Comparison of ENCODE assay signal across 8 cellular contexts in genomic region chr10:5666324-5667220, GRCh38. TPM values are rescaled to one million over a fixed set of nuclear protein-coding genes. Genes with fewer than 3 reads are reported as not detected.
DNase-seq lines count a peak whose midpoint lies in the region; ATAC-seq and TF ChIP-seq lines count a peak whose summit lies in the region.

A gene with protein sequence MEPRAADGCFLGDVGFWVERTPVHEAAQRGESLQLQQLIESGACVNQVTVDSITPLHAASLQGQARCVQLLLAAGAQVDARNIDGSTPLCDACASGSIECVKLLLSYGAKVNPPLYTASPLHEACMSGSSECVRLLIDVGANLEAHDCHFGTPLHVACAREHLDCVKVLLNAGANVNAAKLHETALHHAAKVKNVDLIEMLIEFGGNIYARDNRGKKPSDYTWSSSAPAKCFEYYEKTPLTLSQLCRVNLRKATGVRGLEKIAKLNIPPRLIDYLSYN (minus strand): TSS chr10:5666595. CDS start chr10:5666551, 44 bp downstream.

- H4K20me1 ChIP-seq in SU-DHL-6 (ENCODE audit: low read depth, low read length) (no peaks in the 10 kb centered on the region), mammary epithelial cell (ENCODE audit: insufficient read depth, low read length) (no peaks in the 10 kb centered on the region)

- H3K36me3 ChIP-seq in SU-DHL-6 (ENCODE audit: low read length) (no peaks in the 10 kb centered on the region), mammary epithelial cell (ENCODE audit: insufficient read depth, low read length) (no peaks in the 10 kb centered on the region), sigmoid colon (no peaks in the 10 kb centered on the region)

- H3K4me3 ChIP-seq in AG10803 (ENCODE audit: low read length) (peak within 1 kb of the TSS; percentile 78), SU-DHL-6 (ENCODE audit: insufficient read depth, low read length, poor library complexity, severe bottlenecking) (peak within 1 kb of the TSS; percentile 61), mammary epithelial cell (replicated peaks in 1 of 3; ENCODE audit: insufficient read depth in 1 of 3, low read depth in 2 of 3, low read length in 3 of 3) (peak within 1 kb of the TSS; percentile 73 to 96 (median 96)), sigmoid colon (peak within 1 kb of the TSS; percentile 72 to 95 (median 83))

- no peak for TF ChIP-seq EP300 in sigmoid colon (IDR thresholded peaks at IDR 0.05)

- TF ChIP-seq CTCF in AG10803 (conservative IDR thresholded peaks at IDR 0.05; ENCODE audit: low read length) (no peak), SU-DHL-6 (IDR thresholded peaks at IDR 0.05; ENCODE audit: insufficient read depth, low read length, poor library complexity, severe bottlenecking) (no peak), mammary epithelial cell (conservative IDR thresholded peaks at IDR 0.05 in 1 of 2, IDR thresholded peaks at IDR 0.05 in 1 of 2; ENCODE audit: extremely low read depth in 1 of 2, insufficient read depth in 1 of 2, low read depth in 1 of 2, low read length in 2 of 2) (no peak), sigmoid colon (IDR thresholded peaks at IDR 0.05) (no peak)

- H3K4me2 ChIP-seq in SU-DHL-6 (ENCODE audit: low read depth, low read length, poor library complexity, severe bottlenecking) (peak within 1 kb of the TSS; percentile 68), mammary epithelial cell (ENCODE audit: insufficient read depth, low read depth, low read length) (peak within 1 kb of the TSS; percentile 88)

- no TSS peak for BruUV-seq in mammary epithelial cell (replicated peaks; lab: Mats Ljungman, UMichigan)

- dilution Hi-C loops in mammary epithelial cell (cut with HindIII; ENCODE audit: low sequenced_read_pairs) = no loop called here

- in situ Hi-C loops in mammary epithelial cell (cut with MboI; ENCODE audit: low sequenced_read_pairs in 2 of 2) = no loop called here

- intact Hi-C loops in mammary epithelial cell (cut with micrococcal nuclease) (no loop called here), sigmoid colon (cut with DNase I) (no loop called here)

- 26% methylated on average over 20 of the region's 87 CpGs for WGBS in mammary epithelial cell (ENCODE audit: low coverage, missing lambda C conversion rate)
- 4% methylated on average over 87 of the region's 87 CpGs for WGBS in sigmoid colon, 2 donors

- DNase-seq in AG10803 (ENCODE audit: low read depth) (peak; percentile 33), HUDEP-2 (lab: John Stamatoyannopoulos, UW; ENCODE audit: unreplicated experiment in 76 of 76) (peak in 58 of 76 experiments; percentile 5 to 71 (median 40)), mammary epithelial cell (peak; percentile 49), iPS-NIHi11 (ENCODE audit: low spot score) (peak; percentile 92), sigmoid colon (peak; percentile 82), foreskin melanocyte (no peak)

- peaks cover 16% of the 10 kb centered on the region for H3K4me1 ChIP-seq in mammary epithelial cell (ENCODE audit: insufficient read depth, low read length)
- H3K4me1 ChIP-seq in sigmoid colon = peaks cover 0 to 23% (median 14%) of the 10 kb centered on the region in 4 donors

- peaks cover 25% of the 10 kb centered on the region for H3F3A ChIP-seq in SU-DHL-6 (ENCODE audit: insufficient read depth)

- H3K79me2 ChIP-seq in SU-DHL-6 (ENCODE audit: insufficient read depth, low read length) (peaks cover 33% of the 10 kb centered on the region), mammary epithelial cell (ENCODE audit: insufficient read depth, low read length) (peaks cover 37% of the 10 kb centered on the region)

- CTCF ChIA-PET in mammary epithelial cell (lab: Charles Lee; ENCODE audit: low non-redundant PET) = no interaction called here

- peak within 1 kb of the TSS; percentile 52 for H2AFZ ChIP-seq in SU-DHL-6 (ENCODE audit: low read depth, low read length, severe bottlenecking)
- peak within 1 kb of the TSS; percentile 85 for H2AFZ ChIP-seq in mammary epithelial cell (ENCODE audit: low read depth, low read length)

- H3K9me3 ChIP-seq in SU-DHL-6 (ENCODE audit: insufficient read depth, low read length) (no peaks in the 10 kb centered on the region), mammary epithelial cell (replicated peaks; ENCODE audit: insufficient read depth, low read length) (no peaks in the 10 kb centered on the region), sigmoid colon (no peaks in the 10 kb centered on the region)

- peak within 1 kb of the TSS; percentile 74 for H3K9ac ChIP-seq in SU-DHL-6 (ENCODE audit: low read length)
- peak within 1 kb of the TSS; percentile 69 for H3K9ac ChIP-seq in mammary epithelial cell (ENCODE audit: insufficient read depth, low read length)

- peak in 1 of 2 donors; percentile 11 for TF ChIP-seq POLR2A in sigmoid colon (IDR thresholded peaks at IDR 0.05)

- ATAC-seq in GM18909 (IDR thresholded peaks at IDR 0.05; ENCODE audit: poor library complexity, unreplicated experiment) = peak; percentile 71

- no peaks in the 10 kb centered on the region for H3K9me2 ChIP-seq in SU-DHL-6 (replicated peaks; ENCODE audit: insufficient read depth, low read length)

- no peaks in the 10 kb centered on the region for H3K27me3 ChIP-seq in SU-DHL-6 (ENCODE audit: low read length)
- H3K27me3 ChIP-seq in mammary epithelial cell (ENCODE audit: insufficient read depth, low read length) = no peaks in the 10 kb centered on the region
- no peaks in the 10 kb centered on the region for H3K27me3 ChIP-seq in sigmoid colon

- H3K27ac ChIP-seq in SU-DHL-6 (ENCODE audit: low read depth, low read length) (peak within 1 kb of the TSS; percentile 98), mammary epithelial cell (ENCODE audit: insufficient read depth, low read depth, low read length) (peak within 1 kb of the TSS; percentile 26), sigmoid colon (peak within 1 kb of the TSS; percentile 76 to 87 (median 82))

RNA-seq across cellular contexts. Expression of the gene that starts here (rescaled TPM):
- total RNA-seq in mammary epithelial cell = 10 to 100 TPM; 16.7 to 17.3 TPM
- polyA plus RNA-seq in mammary epithelial cell = 14.4 TPM
- polyA minus RNA-seq in mammary epithelial cell = 17.0 TPM
- total RNA-seq in sigmoid colon = 10 to 100 TPM; 13.2 to 23.5 (median 17.1) TPM
- polyA plus RNA-seq in sigmoid colon = 10 to 100 TPM; 26.5 to 52.0 (median 48.0) TPM

Comparison
In these comparisons a context has a peak if more than half of its experiments do, and no peak if none do; other contexts are left out.
1. H3K27ac ChIP-seq: peak in every context shown above with its lines; median percentile 98 in SU-DHL-6; 82 in sigmoid colon; 26 in mammary epithelial cell.